ENCODE assay signal across 28 cellular contexts in genomic region chr7:111708072-111708471, GRCh38.
DNase-seq lines count a peak whose midpoint lies in the region; TF ChIP-seq lines count a peak whose summit lies in the region.
"Had no signal": no experiment of that assay in that cellular context is flagged by ENCODE, and none has a peak within 500 bp of the region (broad histone marks: within the 10 kb centered on the region; RNA-seq: fewer than 3 reads in every experiment).

No MANE protein-coding gene starts in this region.

- peak; percentile 37 for DNase-seq in GM23248
- DNase-seq in NB4 (ENCODE audit: low read depth), result peak; percentile 18
- peak; percentile 41 for DNase-seq in fibroblast of gingiva (ENCODE audit: low read depth)
- DNase-seq in neural progenitor cell (ENCODE audit: low spot score), result no peak
- no peak for DNase-seq in NCI-H2081 (lab: John Stamatoyannopoulos, UW)
- no peak for DNase-seq in UCSD-AML1 (lab: John Stamatoyannopoulos, UW; ENCODE audit: unreplicated experiment)
- DNase-seq in Karpas-422, result no peak
- DNase-seq: ACHN; activated CD4-positive, alpha-beta T cell treated with anti-CD3 and anti-CD28 coated beads, Interleukin-2, amount 50 U/mL, for 1 hour; activated CD8-positive, alpha-beta memory T cell treated with anti-CD3 and anti-CD28 coated beads, Interleukin-2, amount 10 ng/mL, durations not matched to agents 7 days and 5 days; activated naive CD4-positive, alpha-beta T cell treated with anti-CD3 and anti-CD28 coated beads for 36 hours; activated T-cell treated with anti-CD3 and anti-CD28 coated beads, Interleukin-2, amount 50 U/mL, for 48 hours; adrenal gland; body of pancreas; COR-L47; DMS79 treated with DMSO at 0.1 percent for 48 hours; left cardiac atrium; NCI-H1417 treated with DMSO at 0.1 percent for 48 hours; NCI-H446 treated with DMSO at 0.1 percent for 48 hours; NCI-H82; posterior cingulate gyrus; right cardiac atrium; stimulated activated CD4-positive, alpha-beta T cell treated with anti-CD3 and anti-CD28 coated beads, Interleukin-2, amount 100 ng/mL, for 24 hours; stomach had no signal

- no peaks in the 10 kb centered on the region for H3K79me2 ChIP-seq in GM23248 (ENCODE audit: insufficient read depth)
- no peaks in the 10 kb centered on the region for H3K79me2 ChIP-seq in neural progenitor cell (ENCODE audit: low read depth)
- no peaks in the 10 kb centered on the region for H3K79me2 ChIP-seq in Karpas-422 (ENCODE audit: low read length)

- H3K4me3 ChIP-seq in GM23248 (no peak overlapping the region), NB4 (ENCODE audit: low read depth, low read length) (no peak overlapping the region), neural progenitor cell (no peak overlapping the region), Karpas-422 (ENCODE audit: low read length) (no peak overlapping the region)
- H3K4me3 ChIP-seq: adrenal gland; BLaER1 treated with 17β-estradiol and CSF1 and Interleukin-3, amounts not matched to agents 10 nM and 100 nM; body of pancreas; GM12878; stomach; tibial nerve had no signal

- no peaks in the 10 kb centered on the region for H3K4me1 Mint-ChIP-seq in neural progenitor cell
- H3K4me1 Mint-ChIP-seq: activated CD8-positive, alpha-beta memory T cell treated with anti-CD3 and anti-CD28 coated beads, Interleukin-2, amount 10 ng/mL, durations not matched to agents 7 days and 5 days had no signal

- H3K9me3 ChIP-seq in GM23248 (ENCODE audit: low read depth) (no peaks in the 10 kb centered on the region), neural progenitor cell (ENCODE audit: low read depth) (no peaks in the 10 kb centered on the region), Karpas-422 (ENCODE audit: low read length) (no peaks in the 10 kb centered on the region)
- H3K9me3 ChIP-seq: adrenal gland had no signal

- H3K9me3 Mint-ChIP-seq in neural progenitor cell, result peaks cover 7% of the 10 kb centered on the region
- H3K9me3 Mint-ChIP-seq: activated naive CD4-positive, alpha-beta T cell treated with anti-CD3 and anti-CD28 coated beads for 36 hours; T-helper 2 cell treated with Interferon-gamma antibody and Interleukin-4, amounts not matched to agents 5 μg/mL and 100 μg/mL, for 36 hours had no signal

- in situ Hi-C loops in GM23248 (cut with MboI), result no loop called here

- no peak overlapping the region for H3K4me3 Mint-ChIP-seq in neural progenitor cell
- H3K4me3 Mint-ChIP-seq: activated CD8-positive, alpha-beta memory T cell treated with anti-CD3 and anti-CD28 coated beads, Interleukin-2, amount 10 ng/mL, durations not matched to agents 7 days and 5 days; activated naive CD4-positive, alpha-beta T cell treated with anti-CD3 and anti-CD28 coated beads for 36 hours; T-helper 2 cell treated with Interferon-gamma antibody and Interleukin-4, amounts not matched to agents 5 μg/mL and 100 μg/mL, for 36 hours had no signal

- H4K20me1 ChIP-seq in GM23248 (ENCODE audit: insufficient read depth), result no peaks in the 10 kb centered on the region
- no peaks in the 10 kb centered on the region for H4K20me1 ChIP-seq in neural progenitor cell (ENCODE audit: low read depth)
- no peaks in the 10 kb centered on the region for H4K20me1 ChIP-seq in Karpas-422 (ENCODE audit: insufficient read depth, low read depth, low read length)
- H4K20me1 ChIP-seq: BLaER1 treated with 17β-estradiol and CSF1 and Interleukin-3, amounts not matched to agents 10 nM and 100 nM had no signal

- H2AFZ ChIP-seq in GM23248 (no peak overlapping the region), neural progenitor cell (replicated peaks) (peak overlapping the region; percentile 58), Karpas-422 (ENCODE audit: low read length) (no peak overlapping the region)

- TF ChIP-seq POLR2A in NB4 (IDR thresholded peaks at IDR 0.05; ENCODE audit: extremely low read depth, insufficient read length), result no peak

- no peaks in the 10 kb centered on the region for H3K36me3 Mint-ChIP-seq in neural progenitor cell
- H3K36me3 Mint-ChIP-seq: activated CD8-positive, alpha-beta memory T cell treated with anti-CD3 and anti-CD28 coated beads, Interleukin-2, amount 10 ng/mL, durations not matched to agents 7 days and 5 days had no signal

- H3K4me1 ChIP-seq in GM23248 (ENCODE audit: insufficient read depth) (no peaks in the 10 kb centered on the region), neural progenitor cell (no peaks in the 10 kb centered on the region), Karpas-422 (ENCODE audit: low read length) (no peaks in the 10 kb centered on the region)
- H3K4me1 ChIP-seq: adrenal gland; BLaER1 treated with 17β-estradiol and CSF1 and Interleukin-3, amounts not matched to agents 10 nM and 100 nM; body of pancreas; stomach; tibial nerve had no signal

- no peak overlapping the region for H3K27ac ChIP-seq in GM23248
- no peak overlapping the region for H3K27ac ChIP-seq in neural progenitor cell
- no peak overlapping the region for H3K27ac ChIP-seq in Karpas-422 (ENCODE audit: low read length)
- H3K27ac ChIP-seq: adrenal gland; BLaER1 treated with 17β-estradiol and CSF1 and Interleukin-3, amounts not matched to agents 10 nM and 100 nM; body of pancreas; stomach; tibial nerve had no signal

- H3K27ac Mint-ChIP-seq in neural progenitor cell, result no peak overlapping the region
- H3K27ac Mint-ChIP-seq: activated CD8-positive, alpha-beta memory T cell treated with anti-CD3 and anti-CD28 coated beads, Interleukin-2, amount 10 ng/mL, durations not matched to agents 7 days and 5 days; activated naive CD4-positive, alpha-beta T cell treated with anti-CD3 and anti-CD28 coated beads for 36 hours; T-helper 2 cell treated with Interferon-gamma antibody and Interleukin-4, amounts not matched to agents 5 μg/mL and 100 μg/mL, for 36 hours had no signal

- no peak overlapping the region for H3K9ac ChIP-seq in GM23248
- H3K9ac ChIP-seq in neural progenitor cell, result no peak overlapping the region
- H3K9ac ChIP-seq in Karpas-422 (ENCODE audit: low read length), result no peak overlapping the region
- H3K9ac ChIP-seq: BLaER1 treated with 17β-estradiol and CSF1 and Interleukin-3, amounts not matched to agents 10 nM and 100 nM had no signal

- H3F3A ChIP-seq in GM23248 (ENCODE audit: insufficient read depth), result no peaks in the 10 kb centered on the region
- H3F3A ChIP-seq in neural progenitor cell (ENCODE audit: low read depth), result no peaks in the 10 kb centered on the region

- WGBS in GM23248 (ENCODE audit: low coverage in 1 of 2, low lambda C conversion rate in 2 of 2, missing lambda C conversion rate in 2 of 2), 2 experiments, result 7 to 11% methylated on average over 4 of the region's 4 CpGs

- TF ChIP-seq CTCF in NB4 (IDR thresholded peaks at IDR 0.05; ENCODE audit: low read depth, low read length) (no peak), neural progenitor cell (IDR thresholded peaks at IDR 0.05) (no peak)

- H3K27me3 ChIP-seq in GM23248 (replicated peaks; ENCODE audit: insufficient read depth), result no peaks in the 10 kb centered on the region; the same call in 1 of the 2 replicates
- no peaks in the 10 kb centered on the region for H3K27me3 ChIP-seq in neural progenitor cell
- no peaks in the 10 kb centered on the region for H3K27me3 ChIP-seq in Karpas-422 (ENCODE audit: low read length)
- H3K27me3 ChIP-seq: adrenal gland; BLaER1 treated with 17β-estradiol and CSF1 and Interleukin-3, amounts not matched to agents 10 nM and 100 nM; body of pancreas; stomach; tibial nerve had no signal

- H3K36me3 ChIP-seq in GM23248 (ENCODE audit: low read depth) (no peaks in the 10 kb centered on the region), neural progenitor cell (no peaks in the 10 kb centered on the region), Karpas-422 (ENCODE audit: insufficient read depth, low read length) (no peaks in the 10 kb centered on the region)
- H3K36me3 ChIP-seq: adrenal gland; BLaER1 treated with 17β-estradiol and CSF1 and Interleukin-3, amounts not matched to agents 10 nM and 100 nM; stomach; tibial nerve had no signal

- H3K27me3 Mint-ChIP-seq in neural progenitor cell (ENCODE audit: insufficient read depth, low read depth), result no peaks in the 10 kb centered on the region

- H3K9me2 ChIP-seq in GM23248 (ENCODE audit: insufficient read depth) (no peaks in the 10 kb centered on the region), Karpas-422 (replicated peaks; ENCODE audit: insufficient read depth, low read length) (no peaks in the 10 kb centered on the region)

- H3K4me2 ChIP-seq in GM23248 (ENCODE audit: unreplicated experiment), result no peak overlapping the region
- H3K4me2 ChIP-seq in neural progenitor cell, result no peak overlapping the region
- no peak overlapping the region for H3K4me2 ChIP-seq in Karpas-422 (ENCODE audit: low read depth, low read length, poor library complexity, severe bottlenecking)
- H3K4me2 ChIP-seq: BLaER1 treated with 17β-estradiol and CSF1 and Interleukin-3, amounts not matched to agents 10 nM and 100 nM had no signal

Comparison
In these comparisons a context has a peak if more than half of its experiments do, and no peak if none do; other contexts are left out.
1. DNase-seq: peak in GM23248 (single experiment), NB4 (single experiment) and fibroblast of gingiva (single experiment); none in neural progenitor cell (single experiment), NCI-H2081 (0 of 2), UCSD-AML1 (single experiment) and Karpas-422 (single experiment).